ENCODE assay signal across 6 cellular contexts in the genomic region with DNA sequence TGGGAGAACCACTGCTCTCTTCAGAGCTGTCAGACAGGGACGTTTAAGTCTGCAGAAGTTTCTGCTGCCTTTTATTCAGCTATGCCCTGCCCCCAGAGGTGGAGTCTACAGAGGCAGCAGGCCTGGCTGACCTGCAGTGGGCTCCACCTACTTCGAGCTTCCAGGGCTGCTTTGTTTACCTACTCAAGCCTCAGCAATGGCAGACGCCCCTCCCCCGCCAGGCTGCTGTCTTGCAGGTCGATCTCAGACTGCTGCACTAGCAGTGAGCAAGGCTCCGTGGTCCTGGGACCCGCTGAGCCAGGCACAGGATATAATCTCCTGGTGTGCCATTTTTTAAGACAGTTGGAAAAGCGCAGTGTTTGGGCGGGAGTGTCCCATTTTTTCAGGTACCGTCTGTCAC.
DNase-seq lines count a peak whose midpoint lies in the region; ATAC-seq and TF ChIP-seq lines count a peak whose summit lies in the region.
"Not testable (repeated sequence)": the region's sequence is repeated elsewhere in the genome, so short reads cannot be mapped to it uniquely, and the experiment has no call there.

No MANE protein-coding gene starts in this region.

- ATAC-seq in WTC11, result not testable (repeated sequence)
- peak; percentile 31 to 66 (median 54) for ATAC-seq in right lobe of liver

- H3K36me3 Mint-ChIP-seq in IgD-negative memory B cell (peaks cover 47% of the 10 kb centered on the region), WTC11 (peaks cover 90% of the 10 kb centered on the region)
- peaks cover 85% of the 10 kb centered on the region for H3K36me3 Mint-ChIP-seq in activated naive CD4-positive, alpha-beta T cell treated with anti-CD3 and anti-CD28 coated beads for 36 hours (ENCODE audit: low read depth)

- TF ChIP-seq CTCF in WTC11 (IDR thresholded peaks at IDR 0.05); esophagus muscularis mucosa (IDR thresholded peaks at IDR 0.05); right lobe of liver (IDR thresholded peaks at IDR 0.05): not testable (repeated sequence)

- not testable (repeated sequence) for TF ChIP-seq POLR2A in esophagus muscularis mucosa (IDR thresholded peaks at IDR 0.05; ENCODE audit: low read depth); right lobe of liver (IDR thresholded peaks at IDR 0.05)

- DNase-seq in ELF-1 (ENCODE audit: low read depth, low spot score) (peak; percentile 41), WTC11 (ENCODE audit: low spot score) (peak; percentile 26), esophagus muscularis mucosa (ENCODE audit: extremely low spot score) (peak; percentile 21), right lobe of liver (peak in 2 of 3 donors; percentile 60 to 70)
- not testable (repeated sequence) for DNase-seq in activated naive CD4-positive, alpha-beta T cell treated with anti-CD3 and anti-CD28 coated beads for 36 hours

- not testable (repeated sequence) for TF ChIP-seq EP300 in esophagus muscularis mucosa (IDR thresholded peaks at IDR 0.05)

- POLR2A ChIA-PET in WTC11 (lab: Charles Lee), result not testable (repeated sequence)

- CTCF ChIA-PET in WTC11 (lab: Charles Lee), result not testable (repeated sequence)
- CTCF ChIA-PET in activated naive CD4-positive, alpha-beta T cell treated with anti-CD3 and anti-CD28 coated beads for 36 hours (lab: Charles Lee), result interaction anchor here (1.0 kb wide), 1 partner anchor 177 kb away, joined by 3 read pairs; no protein-coding TSS in a partner anchor

- not testable (repeated sequence) for H3K4me3 Mint-ChIP-seq in IgD-negative memory B cell; WTC11; activated naive CD4-positive, alpha-beta T cell treated with anti-CD3 and anti-CD28 coated beads for 36 hours

- not testable (repeated sequence) for H3K27me3 Mint-ChIP-seq in IgD-negative memory B cell; WTC11 (ENCODE audit: low read depth); activated naive CD4-positive, alpha-beta T cell treated with anti-CD3 and anti-CD28 coated beads for 36 hours (ENCODE audit: low read depth)

- H3K9me3 Mint-ChIP-seq in IgD-negative memory B cell (peaks cover 5 to 10% (median 5%) of the 10 kb centered on the region in 3 donors), WTC11 (peaks cover 58% of the 10 kb centered on the region)
- H3K9me3 Mint-ChIP-seq in activated naive CD4-positive, alpha-beta T cell treated with anti-CD3 and anti-CD28 coated beads for 36 hours, result peaks cover 41% of the 10 kb centered on the region

- H3K4me1 Mint-ChIP-seq in IgD-negative memory B cell, result peaks cover 31 to 52% (median 48%) of the 10 kb centered on the region in 3 donors
- not testable (repeated sequence) for H3K4me1 Mint-ChIP-seq in WTC11
- H3K4me1 Mint-ChIP-seq in activated naive CD4-positive, alpha-beta T cell treated with anti-CD3 and anti-CD28 coated beads for 36 hours (ENCODE audit: low read depth), result peaks cover 61% of the 10 kb centered on the region

- H3K36me3 ChIP-seq in esophagus muscularis mucosa (peaks cover 0 to 54% (median 12%) of the 10 kb centered on the region in 4 donors), right lobe of liver (peaks cover 0 to 38% (median 8%) of the 10 kb centered on the region in 4 donors)

- peak overlapping the region; percentile 42 to 83 (median 80) for H3K27ac Mint-ChIP-seq in IgD-negative memory B cell
- not testable (repeated sequence) for H3K27ac Mint-ChIP-seq in WTC11
- H3K27ac Mint-ChIP-seq in activated naive CD4-positive, alpha-beta T cell treated with anti-CD3 and anti-CD28 coated beads for 36 hours, result peak overlapping the region; percentile 28

- 88% methylated on average over 8 of the region's 10 CpGs for WGBS in esophagus muscularis mucosa
- WGBS in right lobe of liver (ENCODE audit: insufficient coverage, low coverage, low lambda C conversion rate, missing lambda C conversion rate), result no CpG with 5 or more reads among the region's 10 CpGs

- H3K4me3 ChIP-seq in esophagus muscularis mucosa, right lobe of liver: not testable (repeated sequence)

- not testable (repeated sequence) for H3K4me1 ChIP-seq in esophagus muscularis mucosa
- peaks cover 0 to 67% (median 19%) of the 10 kb centered on the region in 4 donors for H3K4me1 ChIP-seq in right lobe of liver

- H3K9me3 ChIP-seq in esophagus muscularis mucosa, result peaks cover 0 to 25% (median 16%) of the 10 kb centered on the region in 4 donors
- H3K9me3 ChIP-seq in right lobe of liver, result not testable (repeated sequence)

- intact Hi-C loops in activated naive CD4-positive, alpha-beta T cell treated with anti-CD3 and anti-CD28 coated beads for 36 hours (cut with micrococcal nuclease); esophagus muscularis mucosa (cut with DNase I); right lobe of liver (cut with DNase I): not testable (repeated sequence)

- not testable (repeated sequence) for H3K27me3 ChIP-seq in esophagus muscularis mucosa, right lobe of liver

- H3K27ac ChIP-seq in esophagus muscularis mucosa (replicated peaks in 1 of 4); right lobe of liver: not testable (repeated sequence)
